9 cellular contexts compared by ENCODE assay signal in genomic region chr1:203290261-203291089, GRCh38. TPM values are rescaled to one million over a fixed set of nuclear protein-coding genes. Genes with fewer than 3 reads are reported as not detected.
DNase-seq lines count a peak whose midpoint lies in the region; ATAC-seq, FAIRE-seq and TF ChIP-seq lines count a peak whose summit lies in the region.
"Had no signal": no experiment of that assay in that cellular context is flagged by ENCODE, and none has a peak within 500 bp of the region (broad histone marks: within the 10 kb centered on the region; RNA-seq: fewer than 3 reads in every experiment).

No MANE protein-coding gene starts in this region.

- DNase-seq in G401 (ENCODE audit: low spot score) (peak; percentile 92), NCI-H146 treated with DMSO at 0.1 percent for 48 hours (lab: John Stamatoyannopoulos, UW; ENCODE audit: unreplicated experiment) (peak; percentile 89), bronchial epithelial cell (ENCODE audit: low read depth) (peak; percentile 70), iris pigment epithelial cell (ENCODE audit: low read depth) (peak; percentile 82), smooth muscle cell (lab: John Stamatoyannopoulos, UW; ENCODE audit: unreplicated experiment) (peak; percentile 65), DMS114 treated with DMSO at 0.1 percent for 48 hours (lab: John Stamatoyannopoulos, UW; ENCODE audit: unreplicated experiment) (no peak)
- DNase-seq in activated CD4-positive, CD25-positive, alpha-beta regulatory T cell (lab: John Stamatoyannopoulos, UW) = peak; percentile 93 to 97 (median 96)

- H3K79me2 ChIP-seq in smooth muscle cell (ENCODE audit: low read depth) = no peaks in the 10 kb centered on the region

- no peak overlapping the region for H3K4me3 ChIP-seq in bronchial epithelial cell (ENCODE audit: low read depth, low read length)
- peak overlapping the region; percentile 24 for H3K4me3 ChIP-seq in smooth muscle cell

- WGBS in smooth muscle cell (ENCODE audit: low lambda C conversion rate) = 17% methylated on average over 26 of the region's 31 CpGs

- no peaks in the 10 kb centered on the region for H3K9me3 ChIP-seq in smooth muscle cell (replicated peaks; ENCODE audit: low read depth)

- peak overlapping the region; percentile 43 for H3K9ac ChIP-seq in smooth muscle cell (ENCODE audit: low read depth)

- H3F3A ChIP-seq in smooth muscle cell (ENCODE audit: low read depth) = no peaks in the 10 kb centered on the region

- H3K36me3 ChIP-seq in bronchial epithelial cell (ENCODE audit: control insufficient read depth, insufficient read depth, low read length) (no peaks in the 10 kb centered on the region), smooth muscle cell (ENCODE audit: low read depth) (no peaks in the 10 kb centered on the region)

- FAIRE-seq in bronchial epithelial cell (lab: Jason Lieb, UNC) = no peak
- FAIRE-seq: endometrium had no signal

- no peaks in the 10 kb centered on the region for H3K27me3 ChIP-seq in bronchial epithelial cell (ENCODE audit: control insufficient read depth, insufficient read depth, low read length)
- no peaks in the 10 kb centered on the region for H3K27me3 ChIP-seq in smooth muscle cell (ENCODE audit: low read depth)

- peak overlapping the region; percentile 68 for H2AFZ ChIP-seq in smooth muscle cell (ENCODE audit: low read depth)

- peaks cover 29% of the 10 kb centered on the region for H3K4me1 ChIP-seq in smooth muscle cell (ENCODE audit: low read depth)

- ATAC-seq in HG02571 (IDR thresholded peaks at IDR 0.05; ENCODE audit: unreplicated experiment) = peak; percentile 42

- TF ChIP-seq CTCF in bronchial epithelial cell (IDR thresholded peaks at IDR 0.05; ENCODE audit: insufficient read depth, low read length, severe bottlenecking) = no peak
- no peak for TF ChIP-seq CTCF in smooth muscle cell (IDR thresholded peaks at IDR 0.05; ENCODE audit: borderline replicate concordance, insufficient read depth, poor library complexity, severe bottlenecking)

- no peaks in the 10 kb centered on the region for H4K20me1 ChIP-seq in smooth muscle cell (ENCODE audit: low read depth)

- in situ Hi-C loops in G401 (cut with HindIII; ENCODE audit: low sequenced_read_pairs) = no loop called here

- peak overlapping the region; percentile 80 for H3K4me2 ChIP-seq in smooth muscle cell

- peak overlapping the region; percentile 86 for H3K27ac ChIP-seq in smooth muscle cell (ENCODE audit: low read depth)

RNA-seq across cellular contexts. Expression of gene BTG2, which starts 14.8 kb away (rescaled TPM):
- total RNA-seq in G401 (2014; rRNA removed; shearing (Covaris generic)) = 12.7 and 15.2 TPM in 2 replicates
- total RNA-seq in bronchial epithelial cell (12.9 and 25.9 TPM in 2 replicates), smooth muscle cell (80.0 and 96.1 TPM in 2 replicates)
- polyA plus RNA-seq in smooth muscle cell = 93.8 and 101 TPM in 2 replicates
